Comparison of ENCODE assay signal across 8 cellular contexts in the genomic region with DNA sequence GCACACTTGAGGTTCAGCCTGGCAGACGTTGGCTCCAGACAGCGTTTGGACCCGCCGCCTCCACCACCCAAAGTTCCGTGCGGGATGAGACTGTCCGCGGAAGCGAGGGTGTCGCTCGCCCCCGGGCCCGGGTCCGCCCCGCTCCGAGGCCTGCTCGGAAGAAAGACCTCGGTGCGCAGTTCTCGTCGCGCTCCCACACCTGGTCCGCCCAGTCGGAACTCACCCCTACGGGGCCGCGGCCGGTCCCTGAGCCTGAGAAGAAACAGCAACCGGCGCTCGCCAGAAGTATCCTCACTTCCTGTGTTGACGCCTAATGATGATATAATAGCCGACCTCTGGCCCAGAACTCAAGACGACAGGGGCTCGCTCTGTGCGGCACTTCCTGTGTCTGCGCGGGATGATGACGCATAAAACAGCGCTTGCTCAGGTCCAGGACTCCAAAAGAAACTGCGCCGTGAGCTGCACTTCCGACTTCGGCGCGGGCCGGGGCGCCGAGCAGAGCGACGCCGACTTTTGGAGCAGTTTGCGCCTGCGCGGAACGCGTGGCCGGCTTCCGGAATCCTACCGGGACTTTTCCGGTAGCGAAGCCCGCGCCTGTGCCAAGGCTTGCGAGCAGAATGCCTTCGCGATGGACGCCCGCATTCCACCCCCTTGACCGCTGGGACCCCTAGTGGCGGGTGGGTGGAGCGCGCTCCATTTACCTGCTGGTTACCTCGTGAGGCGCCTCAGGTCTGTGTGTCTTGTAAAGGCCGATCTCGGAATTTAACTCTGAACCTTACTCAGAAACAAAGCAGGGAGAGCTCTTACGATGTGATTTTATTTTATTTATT. TPM values are rescaled to one million over a fixed set of nuclear protein-coding genes. Genes with fewer than 3 reads are reported as not detected.
DNase-seq lines count a peak whose midpoint lies in the region; TF ChIP-seq lines count a peak whose summit lies in the region.
"Not testable (repeated sequence)": the region's sequence is repeated elsewhere in the genome, so short reads cannot be mapped to it uniquely, and the experiment has no call there.

A gene (minus strand): TSS at position 323 of the 830 bp plus-strand sequence. CDS start 1,539 bp downstream, outside the sequence.

- not testable (repeated sequence) for H4K20me1 ChIP-seq in Loucy (ENCODE audit: insufficient read depth, low read length, poor library complexity, severe bottlenecking)

- peak; percentile 39 for TF ChIP-seq CTCF in Loucy (conservative IDR thresholded peaks at IDR 0.05; ENCODE audit: low read length)
- peak; percentile 21 for TF ChIP-seq CTCF in fibroblast of villous mesenchyme (IDR thresholded peaks at IDR 0.05; ENCODE audit: insufficient read depth, low read depth, low read length)
- peak; percentile 60 for TF ChIP-seq CTCF in neural crest cell (conservative IDR thresholded peaks at IDR 0.05)

- H3K9me3 ChIP-seq in ES-I3 (ENCODE audit: control insufficient read depth, insufficient read depth, low read length); Loucy (ENCODE audit: insufficient read depth, low read depth, low read length); stomach smooth muscle (ENCODE audit: control insufficient read depth in 2 of 2, low read length in 2 of 2): not testable (repeated sequence)

- not testable (repeated sequence) for H3K9me2 ChIP-seq in Loucy (replicated peaks; ENCODE audit: low read depth, low read length)

- H3K4me3 ChIP-seq in H7 (ENCODE audit: insufficient read depth, low read depth, low read length) (peak within 1 kb of the TSS; percentile 67), Loucy (ENCODE audit: low read length, poor library complexity, severe bottlenecking) (peak within 1 kb of the TSS; percentile 79), fibroblast of villous mesenchyme (ENCODE audit: low read depth, low read length) (peak within 1 kb of the TSS; percentile 73), stomach smooth muscle (ENCODE audit: low read length in 2 of 2) (peak within 1 kb of the TSS; percentile 67 to 74)

- not testable (repeated sequence) for H3K36me3 ChIP-seq in ES-I3 (ENCODE audit: insufficient read depth, low read length); H7 (replicated peaks; ENCODE audit: control insufficient read depth, insufficient read depth, low read length); Loucy (ENCODE audit: insufficient read depth, low read length); stomach smooth muscle (ENCODE audit: control insufficient read depth in 2 of 2, insufficient read depth in 2 of 2, low read length in 2 of 2)

- H3K4me1 Mint-ChIP-seq in neural crest cell: not testable (repeated sequence)

- not testable (repeated sequence) for H3F3A ChIP-seq in Loucy (ENCODE audit: low read depth)

- H3K27me3 Mint-ChIP-seq in neural crest cell (ENCODE audit: low read depth): not testable (repeated sequence)

- peak within 1 kb of the TSS; percentile 75; the same call in 1 of the 2 replicates for H3K9ac ChIP-seq in ES-I3 (ENCODE audit: low read depth, low read length)
- H3K9ac ChIP-seq in Loucy (ENCODE audit: low read depth, low read length, poor library complexity, severe bottlenecking): peak within 1 kb of the TSS; percentile 76
- peak within 1 kb of the TSS; percentile 77 to 79 for H3K9ac ChIP-seq in stomach smooth muscle (ENCODE audit: low read length in 2 of 2)

- peak within 1 kb of the TSS; percentile 86 for H3K27ac ChIP-seq in stomach smooth muscle (ENCODE audit: low read length)

- H3K27ac Mint-ChIP-seq in neural crest cell (ENCODE audit: unreplicated experiment): peak within 1 kb of the TSS; percentile 81

- peak within 1 kb of the TSS; percentile 27 for H3K4me2 ChIP-seq in Loucy (ENCODE audit: low read depth, low read length, poor library complexity, severe bottlenecking)

- H3K79me2 ChIP-seq in Loucy (ENCODE audit: insufficient read depth, low read length): peaks cover 14% of the 10 kb centered on the region; the same call in 1 of the 2 replicates

- DNase-seq in H7 (peak; percentile 95), SHP77 treated with DMSO at 0.1 percent for 48 hours (lab: John Stamatoyannopoulos, UW) (peak; percentile 92), fibroblast of villous mesenchyme (ENCODE audit: low read depth) (peak; percentile 100), neural crest cell (ENCODE audit: low read depth, low spot score) (peak; percentile 90)
- peak; percentile 100 for DNase-seq in activated effector memory CD4-positive, alpha-beta T cell treated with anti-CD3 and anti-CD28 coated beads, Interleukin-2, amount 50 U/mL, for 16 hours

- H3K4me1 ChIP-seq in ES-I3 (ENCODE audit: insufficient read depth, low read length); Loucy (ENCODE audit: insufficient read depth, low read length, poor library complexity, severe bottlenecking); stomach smooth muscle (ENCODE audit: control insufficient read depth, insufficient read depth, low read length): not testable (repeated sequence)

- peak within 1 kb of the TSS; percentile 92 for H3K4me3 Mint-ChIP-seq in neural crest cell

- H3K27me3 ChIP-seq in H7 (ENCODE audit: control insufficient read depth, insufficient read depth, low read length); Loucy (ENCODE audit: insufficient read depth, low read length, poor library complexity, severe bottlenecking); stomach smooth muscle (ENCODE audit: control insufficient read depth in 1 of 2, insufficient read depth in 2 of 2, low read length in 2 of 2): not testable (repeated sequence)

- peak within 1 kb of the TSS; percentile 14; the same call in 1 of the 2 replicates for H2AFZ ChIP-seq in Loucy (ENCODE audit: low read length)

- H3K9me3 Mint-ChIP-seq in neural crest cell: not testable (repeated sequence)

- H3K36me3 Mint-ChIP-seq in neural crest cell (ENCODE audit: low read depth): not testable (repeated sequence)

RNA-seq across cellular contexts. Expression of the gene that starts here (rescaled TPM):
- 18.6 and 26.2 TPM in 2 replicates for total RNA-seq in H7 (2014; rRNA removed; shearing (Covaris generic))
- 18.1 and 20.9 TPM in 2 replicates for total RNA-seq in fibroblast of villous mesenchyme
- total RNA-seq in neural crest cell: 47.8 and 48.9 TPM in 2 replicates

Comparison
In these comparisons a context has a peak if more than half of its experiments do, and no peak if none do; other contexts are left out.
1. Peak in every context shown above with its lines: DNase-seq, H3K4me3 ChIP-seq and H3K27ac ChIP-seq.